ENCODE assay signal across 4 cellular contexts in genomic region chr21:42936360-42936759, GRCh38. TPM values are rescaled to one million over a fixed set of nuclear protein-coding genes. Genes with fewer than 3 reads are reported as not detected.
"Had no signal": no experiment of that assay in that cellular context is flagged by ENCODE, and none has a peak within 500 bp of the region (broad histone marks: within the 10 kb centered on the region; RNA-seq: fewer than 3 reads in every experiment).

No MANE protein-coding gene starts in this region.

RNA-seq across cellular contexts. Expression of gene ERVH48-1, which starts 10.9 kb away (rescaled TPM):
- total RNA-seq: activated T-cell treated with anti-CD3 and anti-CD28 coated beads, Interleukin-2, amount 50 U/mL, for 4 hours; ascending aorta; NCI-H460; Right ventricle myocardium inferior had no signal
